Comparison of ENCODE assay signal across 8 cellular contexts in the genomic region with DNA sequence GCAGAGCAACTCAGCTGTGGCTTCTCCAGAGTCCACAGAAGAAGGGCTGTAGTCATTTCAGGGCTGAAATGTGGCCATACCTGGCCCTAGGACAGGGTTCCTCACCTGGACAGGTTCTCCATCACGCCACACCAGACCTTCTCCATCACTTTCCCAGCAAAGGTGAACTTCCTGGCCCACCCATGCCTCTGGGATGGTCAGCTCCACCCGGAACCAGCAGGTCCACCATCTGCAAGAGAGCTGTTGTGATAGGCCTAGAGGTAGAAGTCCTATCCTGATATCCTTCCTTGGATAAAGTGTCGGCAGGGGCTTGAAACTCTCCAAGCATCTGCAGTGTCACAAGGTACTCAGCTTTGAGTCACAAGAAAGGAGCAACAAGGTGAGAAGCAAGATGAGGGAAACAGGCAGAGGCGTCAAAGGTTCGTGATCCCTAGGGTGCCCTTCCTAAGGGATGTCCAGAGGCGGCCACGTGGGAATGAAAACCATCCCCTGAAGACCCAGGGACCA. TPM values are rescaled to one million over a fixed set of nuclear protein-coding genes. Genes with fewer than 3 reads are reported as not detected.
DNase-seq lines count a peak whose midpoint lies in the region; ATAC-seq, FAIRE-seq and TF ChIP-seq lines count a peak whose summit lies in the region.

No MANE protein-coding gene starts in this region.

- POLR2A ChIA-PET in CD8-positive, alpha-beta T cell (lab: Charles Lee) = interaction anchor here (0.6 to 3.0 kb wide), 21 partner anchors 8 to 366 kb away, joined by 3 to 76 read pairs (median 6); partner anchors contain the start of genes COMMD4, IMP3, NEIL1 and PPCDC
- POLR2A ChIA-PET in endothelial cell of umbilical vein (lab: Charles Lee) = interaction anchor here (1.1 to 1.4 kb wide), 3 partner anchors 84 to 273 kb away, joined by 3 to 8 read pairs (median 4); partner anchors contain the start of genes IMP3 and SIN3A

- no peaks in the 10 kb centered on the region for H3K9me3 ChIP-seq in CD8-positive, alpha-beta T cell (ENCODE audit: low read length)
- no peaks in the 10 kb centered on the region for H3K9me3 ChIP-seq in OCI-LY3 (ENCODE audit: insufficient read depth, low read length)
- H3K9me3 ChIP-seq in endothelial cell of umbilical vein (replicated peaks; ENCODE audit: control insufficient read depth, insufficient read depth, low read length) = no peaks in the 10 kb centered on the region
- no peaks in the 10 kb centered on the region for H3K9me3 ChIP-seq in osteoblast (ENCODE audit: low read depth, low read length)

- peak overlapping the region; percentile 86 for H3K4me3 ChIP-seq in CD8-positive, alpha-beta T cell (ENCODE audit: low read depth, low read length)
- peak overlapping the region; percentile 83 for H3K4me3 ChIP-seq in OCI-LY3 (ENCODE audit: low read length)
- H3K4me3 ChIP-seq in endothelial cell of umbilical vein (replicated peaks in 1 of 3; ENCODE audit: insufficient read depth in 1 of 3, low read depth in 1 of 3, low read length in 3 of 3) = peak overlapping the region in 2 of 3 experiments; percentile 34 to 83
- H3K4me3 ChIP-seq in osteoblast (ENCODE audit: insufficient read depth, low read length) = peak overlapping the region; percentile 88

- peak; percentile 72 for TF ChIP-seq CTCF in CD8-positive, alpha-beta T cell (IDR thresholded peaks at IDR 0.05)
- TF ChIP-seq CTCF in OCI-LY3 (IDR thresholded peaks at IDR 0.05; ENCODE audit: low read depth, low read length) = no peak
- no peak for TF ChIP-seq CTCF in endothelial cell of umbilical vein (IDR thresholded peaks at IDR 0.05; ENCODE audit: extremely low read depth in 1 of 2, insufficient read depth in 1 of 2, low read depth in 1 of 2, low read length in 2 of 2)
- TF ChIP-seq CTCF in osteoblast (IDR thresholded peaks at IDR 0.05; ENCODE audit: extremely low read depth, low read depth, low read length) = no peak

- H3K27ac Mint-ChIP-seq in CD8-positive, alpha-beta T cell = peak overlapping the region; percentile 94

- TSS peak; percentile 23 for BruUV-seq in endothelial cell of umbilical vein (replicated peaks; lab: Mats Ljungman, UMichigan)

- peaks cover 19% of the 10 kb centered on the region for H3K36me3 ChIP-seq in CD8-positive, alpha-beta T cell (ENCODE audit: insufficient read depth, low read length)
- peaks cover 31% of the 10 kb centered on the region for H3K36me3 ChIP-seq in OCI-LY3 (replicated peaks; ENCODE audit: low read depth, low read length)
- H3K36me3 ChIP-seq in endothelial cell of umbilical vein (ENCODE audit: control insufficient read depth in 2 of 2, extremely low read depth in 1 of 2, insufficient read depth in 2 of 2, low read length in 2 of 2) = peaks cover 6 to 30% of the 10 kb centered on the region in 2 experiments
- peaks cover 57% of the 10 kb centered on the region for H3K36me3 ChIP-seq in osteoblast (ENCODE audit: insufficient read depth, low read length)

- no peaks in the 10 kb centered on the region for H3K9me1 ChIP-seq in endothelial cell of umbilical vein (replicated peaks; ENCODE audit: control insufficient read depth, extremely low read depth, insufficient read depth, low read length)

- no peak for FAIRE-seq in endothelial cell of umbilical vein (lab: Jason Lieb, UNC)

- CTCF ChIA-PET in CD8-positive, alpha-beta T cell (lab: Charles Lee) = interaction anchor here (0.6 to 3.1 kb wide), 34 partner anchors 8 to 320 kb away, joined by 3 to 22 read pairs (median 4); partner anchors contain the start of genes IMP3, NEIL1, SIN3A and SNUPN
- CTCF ChIA-PET in endothelial cell of umbilical vein (lab: Charles Lee) = interaction anchor here (0.6 to 2.8 kb wide), 30 partner anchors 8 to 596 kb away, joined by 3 to 21 read pairs (median 6); partner anchors contain the start of genes IMP3, PPCDC, PTPN9 and SIN3A

- peak overlapping the region; percentile 40; the same call in 1 of the 2 replicates for H3K9ac ChIP-seq in OCI-LY3 (ENCODE audit: low read length)
- peak overlapping the region; percentile 92 for H3K9ac ChIP-seq in endothelial cell of umbilical vein (replicated peaks; ENCODE audit: extremely low read depth, insufficient read depth, low read length)

- peaks cover 15% of the 10 kb centered on the region for H3K4me1 ChIP-seq in CD8-positive, alpha-beta T cell (ENCODE audit: insufficient read depth, low read length)
- H3K4me1 ChIP-seq in OCI-LY3 (ENCODE audit: low read length) = peaks cover 16% of the 10 kb centered on the region
- peaks cover 15% of the 10 kb centered on the region for H3K4me1 ChIP-seq in endothelial cell of umbilical vein (ENCODE audit: control insufficient read depth, extremely low read depth, insufficient read depth, low read length)
- H3K4me1 ChIP-seq in osteoblast (ENCODE audit: insufficient read depth, low read length) = peaks cover 21% of the 10 kb centered on the region

- H3K4me1 Mint-ChIP-seq in CD8-positive, alpha-beta T cell (ENCODE audit: low read depth) = peaks cover 24% of the 10 kb centered on the region

- H3K27me3 ChIP-seq in CD8-positive, alpha-beta T cell (ENCODE audit: insufficient read depth, low read length) = no peaks in the 10 kb centered on the region
- H3K27me3 ChIP-seq in OCI-LY3 (ENCODE audit: low read depth, low read length) (no peaks in the 10 kb centered on the region), endothelial cell of umbilical vein (ENCODE audit: control insufficient read depth in 2 of 2, insufficient read depth in 2 of 2, low read length in 2 of 2) (no peaks in the 10 kb centered on the region), osteoblast (ENCODE audit: insufficient read depth, low read length) (no peaks in the 10 kb centered on the region)

- peak in 1 of 7 experiments; percentile 47 for DNase-seq in CD8-positive, alpha-beta T cell
- DNase-seq in endothelial cell of umbilical vein (ENCODE audit: low read depth, low spot score) (no peak), osteoblast (ENCODE audit: insufficient read length, low spot score, missing footprints) (peak; percentile 14), epidermal melanocyte (ENCODE audit: insufficient read length, low spot score) (no peak), cerebellar nuclear complex (lab: John Stamatoyannopoulos, UW) (no peak), Kasumi-1 (lab: John Stamatoyannopoulos, UW) (no peak)

- TF ChIP-seq POLR2A in endothelial cell of umbilical vein (IDR thresholded peaks at IDR 0.05; ENCODE audit: low read depth, low read length) = no peak

- H3K4me3 Mint-ChIP-seq in CD8-positive, alpha-beta T cell = peak overlapping the region; percentile 91

- H3K9me3 Mint-ChIP-seq in CD8-positive, alpha-beta T cell = no peaks in the 10 kb centered on the region

- ATAC-seq in CD8-positive, alpha-beta T cell = no peak
- ATAC-seq in GM21390 (IDR thresholded peaks at IDR 0.05; ENCODE audit: unreplicated experiment) = no peak

- H3K4me2 ChIP-seq in OCI-LY3 (ENCODE audit: low read length) = peak overlapping the region; percentile 92
- peak overlapping the region; percentile 63 for H3K4me2 ChIP-seq in endothelial cell of umbilical vein (ENCODE audit: insufficient read depth, low read length)
- peak overlapping the region; percentile 89 for H3K4me2 ChIP-seq in osteoblast (ENCODE audit: insufficient read depth, low read length)

- intact Hi-C loops in CD8-positive, alpha-beta T cell (cut with DNase I, micrococcal nuclease) = loop anchor here (1.0 to 5.0 kb wide), 6 partner anchors 17 to 825 kb away; partner anchors contain the start of genes C15orf39 (in 2 of the 2), ARID3B (in 1 of the 2) and PPCDC (in 1 of the 2)
- intact Hi-C loops in endothelial cell of umbilical vein (cut with micrococcal nuclease) = loop anchor here (5.0 to 10.0 kb wide), 2 partner anchors 335 to 437 kb away; no protein-coding TSS in a partner anchor

- H4K20me1 ChIP-seq in OCI-LY3 (ENCODE audit: insufficient read depth, low read length) (no peaks in the 10 kb centered on the region), endothelial cell of umbilical vein (replicated peaks; ENCODE audit: control insufficient read depth, extremely low read depth, insufficient read depth, low read length) (no peaks in the 10 kb centered on the region), osteoblast (ENCODE audit: insufficient read depth, low read length) (peaks cover 12% of the 10 kb centered on the region)

- H2AFZ ChIP-seq in OCI-LY3 (ENCODE audit: low read depth, low read length) (0 out of 2 replicates have a peak overlapping the region, but pooled peaks have one; percentile 12), endothelial cell of umbilical vein (ENCODE audit: low read depth, low read length) (no peak overlapping the region), osteoblast (ENCODE audit: low read length) (no peak overlapping the region)

- peak overlapping the region; percentile 89 for H3K27ac ChIP-seq in CD8-positive, alpha-beta T cell (ENCODE audit: low read depth, low read length)
- H3K27ac ChIP-seq in OCI-LY3 (ENCODE audit: low read length) = no peak overlapping the region
- H3K27ac ChIP-seq in endothelial cell of umbilical vein (ENCODE audit: insufficient read depth, low read depth, low read length) = peak overlapping the region; percentile 21
- peak overlapping the region; percentile 62 for H3K27ac ChIP-seq in osteoblast (ENCODE audit: low read depth, low read length)

- H3K79me2 ChIP-seq in OCI-LY3 (ENCODE audit: low read length) = peaks cover 22% of the 10 kb centered on the region
- peaks cover 9% of the 10 kb centered on the region for H3K79me2 ChIP-seq in endothelial cell of umbilical vein (ENCODE audit: control insufficient read depth, insufficient read depth, low read length)
- peaks cover 14% of the 10 kb centered on the region for H3K79me2 ChIP-seq in osteoblast (ENCODE audit: insufficient read depth, low read length)

- no peaks in the 10 kb centered on the region for H3K27me3 Mint-ChIP-seq in CD8-positive, alpha-beta T cell (ENCODE audit: low read depth)

- peaks cover 66% of the 10 kb centered on the region for H3K36me3 Mint-ChIP-seq in CD8-positive, alpha-beta T cell

- dilution Hi-C loops in endothelial cell of umbilical vein (cut with MboI; ENCODE audit: extremely low pct_ligation_motif_present, low sequenced_read_pairs) = no loop called here

RNA-seq across cellular contexts. Expression of gene MAN2C1, which starts 0.9 kb away (rescaled TPM):
- 100 to 1,000 TPM; 342 to 373 TPM for total RNA-seq in CD8-positive, alpha-beta T cell
- total RNA-seq in endothelial cell of umbilical vein (248 TPM in 2 replicates), osteoblast (123 and 142 TPM in 2 replicates)
- polyA plus RNA-seq in endothelial cell of umbilical vein = 198 and 220 TPM in 2 replicates
- polyA plus RNA-seq in endothelial cell of umbilical vein (2011; cell fraction: cytosol; rRNA removed) = 36.8 and 59.2 TPM in 2 replicates
- 1,499 and 1,889 TPM in 2 replicates for polyA plus RNA-seq in endothelial cell of umbilical vein (2011; cell fraction: nucleus; rRNA removed)
- polyA plus RNA-seq in endothelial cell of umbilical vein (2012) = 119 and 124 TPM in 2 replicates
- polyA minus RNA-seq in endothelial cell of umbilical vein = 143 and 184 TPM in 2 replicates
- polyA minus RNA-seq in endothelial cell of umbilical vein (2011; cell fraction: cytosol; rRNA and poly(A)+ RNA removed) = 50.2 TPM
- 260 and 342 TPM in 2 replicates for polyA minus RNA-seq in endothelial cell of umbilical vein (2011; cell fraction: nucleus; rRNA and poly(A)+ RNA removed)

RNA-seq across cellular contexts. Expression of gene NEIL1, which starts 20.6 kb away (rescaled TPM):
- 10 to 100 TPM; 27.1 to 29.5 TPM for total RNA-seq in CD8-positive, alpha-beta T cell
- total RNA-seq in endothelial cell of umbilical vein (21.7 and 29.5 TPM in 2 replicates), osteoblast (3.6 and 5.0 TPM in 2 replicates)
- polyA plus RNA-seq in endothelial cell of umbilical vein = 29.5 and 34.5 TPM in 2 replicates
- polyA plus RNA-seq in endothelial cell of umbilical vein (2011; cell fraction: cytosol; rRNA removed) = 4.2 and 12.2 TPM in 2 replicates
- polyA plus RNA-seq in endothelial cell of umbilical vein (2011; cell fraction: nucleus; rRNA removed) = 156 and 206 TPM in 2 replicates
- polyA plus RNA-seq in endothelial cell of umbilical vein (2012) = 10.6 and 11.3 TPM in 2 replicates
- polyA minus RNA-seq in endothelial cell of umbilical vein = 14.8 and 29.0 TPM in 2 replicates
- 3.4 TPM for polyA minus RNA-seq in endothelial cell of umbilical vein (2011; cell fraction: cytosol; rRNA and poly(A)+ RNA removed)
- polyA minus RNA-seq in endothelial cell of umbilical vein (2011; cell fraction: nucleus; rRNA and poly(A)+ RNA removed) = 23.5 and 34.7 TPM in 2 replicates

RNA-seq across cellular contexts. Expression of gene COMMD4, which starts 31.6 kb away (rescaled TPM):
- 10 to 100 TPM; 10.1 to 10.2 TPM for total RNA-seq in CD8-positive, alpha-beta T cell
- total RNA-seq in endothelial cell of umbilical vein (105 and 114 TPM in 2 replicates), osteoblast (67.2 and 68.4 TPM in 2 replicates)
- 244 and 254 TPM in 2 replicates for polyA plus RNA-seq in endothelial cell of umbilical vein
- 240 and 254 TPM in 2 replicates for polyA plus RNA-seq in endothelial cell of umbilical vein (2011; cell fraction: cytosol; rRNA removed)
- polyA plus RNA-seq in endothelial cell of umbilical vein (2011; cell fraction: nucleus; rRNA removed) = 221 and 233 TPM in 2 replicates
- polyA plus RNA-seq in endothelial cell of umbilical vein (2012) = 65.2 and 76.7 TPM in 2 replicates
- 37.9 and 39.1 TPM in 2 replicates for polyA minus RNA-seq in endothelial cell of umbilical vein
- 105 TPM for polyA minus RNA-seq in endothelial cell of umbilical vein (2011; cell fraction: cytosol; rRNA and poly(A)+ RNA removed)
- 15.4 and 18.5 TPM in 2 replicates for polyA minus RNA-seq in endothelial cell of umbilical vein (2011; cell fraction: nucleus; rRNA and poly(A)+ RNA removed)
